8 cellular contexts compared by ENCODE assay signal in genomic region chr3:136075218-136075808, GRCh38.
A peak's percentile ranks its signal among the peaks of the same experiment; 100 is the strongest.
DNase-seq lines count a peak whose midpoint lies in the region; ATAC-seq and TF ChIP-seq lines count a peak whose summit lies in the region.

No MANE protein-coding gene starts in this region.

- intact Hi-C loops in heart right ventricle (cut with DNase I) = loop anchor here (1.0 to 10.0 kb wide), 15 partner anchors 117 to 939 kb away; partner anchors contain the start of genes PCCB (in 8 of the 10), STAG1 (in 8 of the 10) and MSL2 (in 4 of the 10)

- peak; percentile 68 for DNase-seq in NCI-H510A treated with DMSO at 0.1 percent for 48 hours (lab: John Stamatoyannopoulos, UW)
- no peak for DNase-seq in NCI-H510A (lab: John Stamatoyannopoulos, UW)
- peak; percentile 78 for DNase-seq in NCI-H146 (lab: John Stamatoyannopoulos, UW)
- peak; percentile 29 to 62 (median 47) for DNase-seq in T-helper 17 cell
- peak; percentile 79 for DNase-seq in amniotic epithelial cell (ENCODE audit: low read depth)
- DNase-seq in heart right ventricle = peak; percentile 30 to 77
- peak; percentile 71 for DNase-seq in renal cortical epithelial cell (ENCODE audit: low read depth)

- ATAC-seq in T-helper 17 cell = peak; percentile 64
- ATAC-seq in heart right ventricle = peak; percentile 71 to 87 (median 80)
- no peak for ATAC-seq in GM18505 (IDR thresholded peaks at IDR 0.05; ENCODE audit: unreplicated experiment)

- H3K27ac ChIP-seq in heart right ventricle = peak overlapping the region in 7 of 10 donors; percentile 6 to 54 (median 34)

- peak; percentile 84 to 97 (median 92) for TF ChIP-seq CTCF in heart right ventricle (IDR thresholded peaks at IDR 0.05)

- no peak overlapping the region for H3K4me3 ChIP-seq in heart right ventricle

- no peaks in the 10 kb centered on the region for H3K27me3 ChIP-seq in heart right ventricle

- peaks cover 11% of the 10 kb centered on the region for H3K4me1 Mint-ChIP-seq in T-helper 17 cell

- no peak for TF ChIP-seq POLR2A in GM18505 (IDR thresholded peaks at IDR 0.05; ENCODE audit: borderline replicate concordance, extremely low read depth, insufficient read depth, insufficient read length)

- no peak overlapping the region for H3K27ac Mint-ChIP-seq in T-helper 17 cell

- WGBS in heart right ventricle, 2 donors = 90 to 100% methylated on average over 1 of the region's 1 CpG

- H3K36me3 Mint-ChIP-seq in T-helper 17 cell (ENCODE audit: low read depth) = peaks cover 4% of the 10 kb centered on the region

- peaks cover 2 to 39% (median 20%) of the 10 kb centered on the region in 9 donors for H3K4me1 ChIP-seq in heart right ventricle

- H3K4me3 Mint-ChIP-seq in T-helper 17 cell = no peak overlapping the region

- peaks cover 0 to 17% (median 0%) of the 10 kb centered on the region in 9 donors for H3K36me3 ChIP-seq in heart right ventricle

- H3K9me3 ChIP-seq in T-helper 17 cell (ENCODE audit: control insufficient read depth, low read length, poor library complexity, severe bottlenecking) (no peaks in the 10 kb centered on the region), heart right ventricle (no peaks in the 10 kb centered on the region)

- H3K27me3 Mint-ChIP-seq in T-helper 17 cell = peaks cover 13% of the 10 kb centered on the region
